In the genomic region with DNA sequence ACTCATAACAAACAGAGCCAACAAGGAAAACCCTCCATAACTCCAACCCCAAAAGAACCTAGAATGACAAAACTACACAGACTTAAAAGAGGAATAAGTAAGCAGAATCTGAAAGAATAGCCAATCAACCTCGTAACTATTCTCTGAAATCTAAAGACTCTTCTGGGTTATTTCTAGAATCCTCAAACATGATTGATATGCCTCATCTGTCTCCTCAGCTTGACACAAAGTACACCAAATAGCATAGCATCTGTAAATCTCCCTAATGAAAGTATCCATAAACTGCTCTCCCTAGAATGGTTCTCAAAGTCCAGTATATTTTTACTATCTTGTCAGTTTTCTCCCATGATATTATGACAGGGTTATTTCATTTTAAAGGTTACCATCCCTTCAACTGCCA, we compare ENCODE assay signal across 37 cellular contexts.
"Had no signal": no experiment of that assay in that cellular context is flagged by ENCODE, and none has a peak within 500 bp of the region (broad histone marks: within the 10 kb centered on the region; RNA-seq: fewer than 3 reads in every experiment).

No MANE protein-coding gene starts in this region.

- H3K36me3 Mint-ChIP-seq: activated CD4-positive, alpha-beta memory T cell treated with anti-CD3 and anti-CD28 coated beads for 36 hours; activated naive CD8-positive, alpha-beta T cell; activated naive CD8-positive, alpha-beta T cell treated with anti-CD3 and anti-CD28 coated beads, Interleukin-2, amount 10 ng/mL, durations not matched to agents 7 days and 5 days; brain had no signal

- H3K27ac ChIP-seq: ascending aorta, cardiac muscle cell, VCaP had no signal

- H3K9me3 Mint-ChIP-seq: activated B cell treated with CpG ODN at 0.5 μM for 24 hours; activated CD4-positive, alpha-beta memory T cell treated with anti-CD3 and anti-CD28 coated beads for 36 hours; activated CD4-positive, alpha-beta T cell treated with anti-CD3 and anti-CD28 coated beads, Interleukin-2, amount 10 ng/mL, durations not matched to agents 24 days and 14 days; activated CD8-positive, alpha-beta T cell treated with anti-CD3 and anti-CD28 coated beads for 36 hours; activated naive CD4-positive, alpha-beta T cell treated with anti-CD3 and anti-CD28 coated beads for 36 hours; activated naive CD8-positive, alpha-beta T cell treated with anti-CD3 and anti-CD28 coated beads, Interleukin-2, amount 10 ng/mL, durations not matched to agents 7 days and 5 days; activated naive CD8-positive, alpha-beta T cell treated with anti-CD3 and anti-CD28 coated beads, Interleukin-2, amount 50 U/mL, for 24 hours; activated T-cell treated with anti-CD3 and anti-CD28 coated beads, Interleukin-2, amount 50 U/mL, for 4 hours; activated T-cell treated with anti-CD3 and anti-CD28 coated beads, Interleukin-2, amount 50 U/mL, for 72 hours; activated T-helper 1 cell treated with anti-CD3 and anti-CD28 coated beads, Interleukin-12 subunit alpha, Interleukin-12 subunit beta, Interleukin-2, Interleukin-4 antibody, amounts not matched to agents 30 ng/mL and 10 ng/mL and 1 ng/mL, durations not matched to agents 14 hours and 24 hours and 36 hours; activated T-helper 17 cell treated with anti-CD3 and anti-CD28 coated beads, Interleukin-2, amount 50 U/mL, for 72 hours; T-helper 1 cell treated with Interleukin-12 subunit alpha and Interleukin-12 subunit beta and Interleukin-4 antibody, amounts not matched to agents 30 μg/mL and 1 μg/mL, for 36 hours; T-helper 2 cell treated with Interferon-gamma antibody and Interleukin-4, amounts not matched to agents 5 μg/mL and 100 μg/mL, for 36 hours had no signal

- H3K4me1 Mint-ChIP-seq: activated B cell treated with CpG ODN at 0.5 μM for 24 hours; activated CD4-positive, alpha-beta T cell treated with anti-CD3 and anti-CD28 coated beads, Interleukin-2, amount 10 ng/mL, durations not matched to agents 24 days and 14 days; activated naive CD8-positive, alpha-beta T cell treated with anti-CD3 and anti-CD28 coated beads, Interleukin-2, amount 10 ng/mL, durations not matched to agents 7 days and 5 days; activated naive CD8-positive, alpha-beta T cell treated with anti-CD3 and anti-CD28 coated beads, Interleukin-2, amount 50 U/mL, for 24 hours; activated T-helper 17 cell treated with anti-CD3 and anti-CD28 coated beads, Interleukin-2, amount 50 U/mL, for 72 hours had no signal

- H3K27ac Mint-ChIP-seq: activated B cell treated with CpG ODN at 0.5 μM for 24 hours; activated CD4-positive, alpha-beta memory T cell treated with anti-CD3 and anti-CD28 coated beads for 36 hours; activated CD4-positive, alpha-beta T cell treated with anti-CD3 and anti-CD28 coated beads, Interleukin-2, amount 10 ng/mL, durations not matched to agents 24 days and 14 days; activated CD8-positive, alpha-beta T cell treated with anti-CD3 and anti-CD28 coated beads for 36 hours; activated naive CD4-positive, alpha-beta T cell treated with anti-CD3 and anti-CD28 coated beads for 36 hours; activated naive CD8-positive, alpha-beta T cell; activated naive CD8-positive, alpha-beta T cell treated with anti-CD3 and anti-CD28 coated beads, Interleukin-2, amount 10 ng/mL, durations not matched to agents 7 days and 5 days; activated naive CD8-positive, alpha-beta T cell treated with anti-CD3 and anti-CD28 coated beads, Interleukin-2, amount 50 U/mL, for 24 hours; activated T-cell treated with anti-CD3 and anti-CD28 coated beads, Interleukin-2, amount 50 U/mL, for 72 hours; activated T-helper 1 cell treated with anti-CD3 and anti-CD28 coated beads, Interleukin-12 subunit alpha, Interleukin-12 subunit beta, Interleukin-2, Interleukin-4 antibody, amounts not matched to agents 30 ng/mL and 10 ng/mL and 1 ng/mL, durations not matched to agents 14 hours and 24 hours and 36 hours; activated T-helper 17 cell treated with anti-CD3 and anti-CD28 coated beads, Interleukin-2, amount 50 U/mL, for 72 hours; brain; T-helper 1 cell treated with Interleukin-12 subunit alpha and Interleukin-12 subunit beta and Interleukin-4 antibody, amounts not matched to agents 30 μg/mL and 1 μg/mL, for 36 hours; T-helper 2 cell treated with Interferon-gamma antibody and Interleukin-4, amounts not matched to agents 5 μg/mL and 100 μg/mL, for 36 hours had no signal

- H3K4me3 ChIP-seq: ascending aorta, cardiac muscle cell had no signal

- ATAC-seq: activated CD8-positive, alpha-beta T cell treated with anti-CD3 and anti-CD28 coated beads for 36 hours; activated naive CD8-positive, alpha-beta T cell treated with anti-CD3 and anti-CD28 coated beads, Interleukin-2, amount 50 U/mL, for 24 hours; activated T-cell treated with anti-CD3 and anti-CD28 coated beads, Interleukin-2, amount 50 U/mL, for 4 hours; activated T-cell treated with anti-CD3 and anti-CD28 coated beads, Interleukin-2, amount 50 U/mL, for 72 hours; activated T-helper 17 cell treated with anti-CD3 and anti-CD28 coated beads, Interleukin-2, amount 50 U/mL, for 72 hours had no signal

- H3K36me3 ChIP-seq: ascending aorta, cardiac muscle cell had no signal

- DNase-seq: activated B cell treated with CpG ODN at 0.5 μM for 24 hours; activated CD4-positive, alpha-beta memory T cell treated with anti-CD3 and anti-CD28 coated beads for 36 hours; activated CD4-positive, alpha-beta T cell treated with anti-CD3 and anti-CD28 coated beads for 4 hours; activated CD4-positive, alpha-beta T cell treated with anti-CD3 and anti-CD28 coated beads, Interleukin-2, amount 10 ng/mL, durations not matched to agents 24 days and 14 days; activated CD4-positive, alpha-beta T cell treated with anti-CD3 and anti-CD28 coated beads, Interleukin-2, amount 50 U/mL, for 1 hour; activated CD4-positive, alpha-beta T cell treated with anti-CD3 and anti-CD28 coated beads, Interleukin-2, amount 50 U/mL, for 4 hours; activated CD4-positive, CD25-positive, alpha-beta regulatory T cell treated with anti-CD3 and anti-CD28 coated beads, Interleukin-2, amount 50 U/mL, for 72 hours; activated CD8-positive, alpha-beta memory T cell treated with anti-CD3 and anti-CD28 coated beads, Interleukin-2, amount 50 U/mL, for 4 hours; activated CD8-positive, alpha-beta T cell treated with anti-CD3 and anti-CD28 coated beads for 36 hours; activated effector memory CD4-positive, alpha-beta T cell treated with anti-CD3 and anti-CD28 coated beads, Interleukin-2, amount 50 U/mL, for 16 hours; activated gamma-delta T cell treated with Interleukin-2 at 50 U/mL for 16 hours; activated naive CD4-positive, alpha-beta T cell; activated naive CD4-positive, alpha-beta T cell treated with anti-CD3 and anti-CD28 coated beads for 36 hours; activated naive CD4-positive, alpha-beta T cell treated with anti-CD3 and anti-CD28 coated beads, Interleukin-2, amount 50 U/mL, for 16 hours; activated naive CD8-positive, alpha-beta T cell treated with anti-CD3 and anti-CD28 coated beads, Interleukin-2, amount 10 ng/mL, durations not matched to agents 7 days and 5 days; activated naive CD8-positive, alpha-beta T cell treated with anti-CD3 and anti-CD28 coated beads, Interleukin-2, amount 50 U/mL, for 24 hours; activated T-cell treated with anti-CD3 and anti-CD28 coated beads for 4 hours; activated T-cell treated with anti-CD3 and anti-CD28 coated beads, Interleukin-2, amount 50 U/mL, for 1 hour; activated T-cell treated with anti-CD3 and anti-CD28 coated beads, Interleukin-2, amount 50 U/mL, for 4 hours; activated T-cell treated with anti-CD3 and anti-CD28 coated beads, Interleukin-2, amount 50 U/mL, for 72 hours; amygdala; anterior cingulate cortex; caudate nucleus; T-helper 1 cell; T-helper 2 cell; T-helper 9 cell had no signal

- H3K27me3 ChIP-seq: ascending aorta, cardiac muscle cell had no signal

- H3K27me3 Mint-ChIP-seq: brain had no signal

- FAIRE-seq: bronchial epithelial cell, TTC549 had no signal

- H3K4me3 Mint-ChIP-seq: activated B cell treated with CpG ODN at 0.5 μM for 24 hours; activated CD4-positive, alpha-beta memory T cell treated with anti-CD3 and anti-CD28 coated beads for 36 hours; activated CD4-positive, alpha-beta T cell treated with anti-CD3 and anti-CD28 coated beads, Interleukin-2, amount 10 ng/mL, durations not matched to agents 24 days and 14 days; activated CD8-positive, alpha-beta T cell treated with anti-CD3 and anti-CD28 coated beads for 36 hours; activated naive CD4-positive, alpha-beta T cell treated with anti-CD3 and anti-CD28 coated beads for 36 hours; activated naive CD8-positive, alpha-beta T cell; activated naive CD8-positive, alpha-beta T cell treated with anti-CD3 and anti-CD28 coated beads, Interleukin-2, amount 10 ng/mL, durations not matched to agents 7 days and 5 days; activated naive CD8-positive, alpha-beta T cell treated with anti-CD3 and anti-CD28 coated beads, Interleukin-2, amount 50 U/mL, for 24 hours; activated T-cell treated with anti-CD3 and anti-CD28 coated beads, Interleukin-2, amount 50 U/mL, for 4 hours; activated T-cell treated with anti-CD3 and anti-CD28 coated beads, Interleukin-2, amount 50 U/mL, for 72 hours; activated T-helper 1 cell treated with anti-CD3 and anti-CD28 coated beads, Interleukin-12 subunit alpha, Interleukin-12 subunit beta, Interleukin-2, Interleukin-4 antibody, amounts not matched to agents 30 ng/mL and 10 ng/mL and 1 ng/mL, durations not matched to agents 14 hours and 24 hours and 36 hours; activated T-helper 17 cell treated with anti-CD3 and anti-CD28 coated beads, Interleukin-2, amount 50 U/mL, for 72 hours; brain; T-helper 1 cell treated with Interleukin-12 subunit alpha and Interleukin-12 subunit beta and Interleukin-4 antibody, amounts not matched to agents 30 μg/mL and 1 μg/mL, for 36 hours; T-helper 2 cell treated with Interferon-gamma antibody and Interleukin-4, amounts not matched to agents 5 μg/mL and 100 μg/mL, for 36 hours had no signal

- H3K9me3 ChIP-seq: ascending aorta had no signal
